ENCODE assay signal across 15 cellular contexts in genomic region chr7:1156782-1157535, GRCh38. TPM values are rescaled to one million over a fixed set of nuclear protein-coding genes. Genes with fewer than 3 reads are reported as not detected.
DNase-seq lines count a peak whose midpoint lies in the region; ATAC-seq and TF ChIP-seq lines count a peak whose summit lies in the region.
"Had no signal": no experiment of that assay in that cellular context is flagged by ENCODE, and none has a peak within 500 bp of the region (broad histone marks: within the 10 kb centered on the region; RNA-seq: fewer than 3 reads in every experiment).

No MANE protein-coding gene starts in this region.

- no peak for ATAC-seq in GM19035 (IDR thresholded peaks at IDR 0.05; ENCODE audit: unreplicated experiment)
- ATAC-seq in GM21528 (IDR thresholded peaks at IDR 0.05; ENCODE audit: low FRiP score, unreplicated experiment) = no peak
- no peak for ATAC-seq in GM21619 (IDR thresholded peaks at IDR 0.05; ENCODE audit: unreplicated experiment)
- ATAC-seq: stimulated activated naive B cell treated with anti-CD40 and anti-IgM and Interleukin-4, amounts not matched to agents 10 μg/mL and 1 μg/mL and 100 μg/mL, for 72 hours had no signal

- DNase-seq in ACHN = peak; percentile 86
- peak; percentile 96 for DNase-seq in HuH-7 (ENCODE audit: low spot score)
- peak; percentile 24 for DNase-seq in adipocyte (ENCODE audit: low read depth)
- DNase-seq in kidney glomerular epithelial cell (lab: John Stamatoyannopoulos, UW) = no peak
- DNase-seq: activated effector memory CD4-positive, alpha-beta T cell treated with anti-CD3 and anti-CD28 coated beads, Interleukin-2, amount 50 U/mL, for 16 hours; DMS 273 treated with DMSO at 0.1 percent for 48 hours; left ventricle myocardium inferior; NCI-H524 treated with DMSO at 0.1 percent for 48 hours; stimulated activated naive B cell treated with anti-CD40 and anti-IgM and Interleukin-4, amounts not matched to agents 10 μg/mL and 1 μg/mL and 100 μg/mL, for 72 hours had no signal

- H3K9me3 ChIP-seq in adipocyte (ENCODE audit: control insufficient read depth, low read length) = no peaks in the 10 kb centered on the region
- H3K9me3 ChIP-seq in liver (ENCODE audit: control insufficient read depth in 4 of 4, low read length in 3 of 4) = no peaks in the 10 kb centered on the region
- H3K9me3 ChIP-seq: left ventricle myocardium inferior had no signal

- no peak for TF ChIP-seq CTCF in liver (IDR thresholded peaks at IDR 0.05; ENCODE audit: low read depth, low read length, missing input control)

- H3K4me3 ChIP-seq in adipocyte (ENCODE audit: low read length) = no peak overlapping the region
- H3K4me3 ChIP-seq in liver (ENCODE audit: low read depth in 1 of 3, low read length in 3 of 3) = peak overlapping the region in 2 of 3 donors; percentile 25 to 84
- H3K4me3 ChIP-seq: left ventricle myocardium inferior, skin epidermis had no signal

- WGBS in liver = 22% methylated on average over 10 of the region's 10 CpGs

- in situ Hi-C loops in ACHN (cut with HindIII; ENCODE audit: low pct_ligation_motif_present, low pct_unique_long_range_greater_than_20kb, low sequenced_read_pairs) = no loop called here

- no peak overlapping the region for H3K9ac ChIP-seq in adipocyte (ENCODE audit: low read length)
- peak overlapping the region; percentile 33 to 99 for H3K9ac ChIP-seq in liver (ENCODE audit: low read depth in 1 of 2, low read length in 2 of 2)

- peak overlapping the region; percentile 83 to 94 for H3K27ac ChIP-seq in liver (ENCODE audit: low read depth in 1 of 2, low read length in 2 of 2)
- H3K27ac ChIP-seq: left ventricle myocardium inferior, skin epidermis, VCaP had no signal

- peaks cover 34% of the 10 kb centered on the region for H3K4me1 ChIP-seq in adipocyte (ENCODE audit: control insufficient read depth, insufficient read depth, low read length)
- peaks cover 4 to 58% (median 39%) of the 10 kb centered on the region in 4 donors for H3K4me1 ChIP-seq in liver (ENCODE audit: control insufficient read depth in 4 of 4, insufficient read depth in 4 of 4, low read length in 3 of 4)

- H3K27me3 ChIP-seq in adipocyte (replicated peaks; ENCODE audit: control insufficient read depth, insufficient read depth, low read length) (no peaks in the 10 kb centered on the region), liver (ENCODE audit: control insufficient read depth in 4 of 4, insufficient read depth in 4 of 4, low read length in 3 of 4) (no peaks in the 10 kb centered on the region)

- H3K36me3 ChIP-seq in adipocyte (ENCODE audit: control insufficient read depth, insufficient read depth, low read length, severe bottlenecking) (peaks cover 41% of the 10 kb centered on the region), liver (ENCODE audit: control insufficient read depth in 4 of 4, insufficient read depth in 3 of 4, low read depth in 1 of 4, low read length in 3 of 4) (peaks cover 20 to 36% (median 22%) of the 10 kb centered on the region in 4 donors)

- peak; percentile 37 to 39 for TF ChIP-seq RAD21 in liver (IDR thresholded peaks at IDR 0.05)

TF ChIP-seq in liver, 16 proteins besides CTCF, POLR2A, EP300 and RAD21:
- peak; percentile 100 for TF ChIP-seq RXRA (IDR thresholded peaks at IDR 0.05)
- TF ChIP-seq REST (IDR thresholded peaks at IDR 0.05) = peak; percentile 81
- peak; percentile 49 to 74 for TF ChIP-seq EGR1 (IDR thresholded peaks at IDR 0.05; ENCODE audit: low read depth in 2 of 2)
- TF ChIP-seq MAX (IDR thresholded peaks at IDR 0.05) = peak; percentile 97
- peak; percentile 98 for TF ChIP-seq NR2F2 (IDR thresholded peaks at IDR 0.05)
- peak; percentile 100 for TF ChIP-seq FOXA1 (IDR thresholded peaks at IDR 0.05)
- TF ChIP-seq FOXA2 (IDR thresholded peaks at IDR 0.05) = peak; percentile 100
- peak; percentile 100 for TF ChIP-seq SP1 (IDR thresholded peaks at IDR 0.05)
- TF ChIP-seq ZBTB33 (IDR thresholded peaks at IDR 0.05) = peak; percentile 96
- TF ChIP-seq YY1 (IDR thresholded peaks at IDR 0.05) = peak; percentile 96
- TF ChIP-seq JUND (IDR thresholded peaks at IDR 0.05) = peak; percentile 97 to 98
- peak; percentile 42 to 44 for TF ChIP-seq GABPA (IDR thresholded peaks at IDR 0.05 in 1 of 2, conservative IDR thresholded peaks at IDR 0.05 in 1 of 2)
- peak; percentile 98 for TF ChIP-seq HNF4G (IDR thresholded peaks at IDR 0.05)
- peak; percentile 88 for TF ChIP-seq TAF1 (conservative IDR thresholded peaks at IDR 0.05)
- TF ChIP-seq ATF3 (IDR thresholded peaks at IDR 0.05) = peak; percentile 83
- TF ChIP-seq HNF4A (conservative IDR thresholded peaks at IDR 0.05) = peak; percentile 99 to 100

RNA-seq across cellular contexts. Expression of gene ZFAND2A, which starts 3.0 kb away (rescaled TPM):
- 10 to 100 TPM; 12.5 to 27.4 TPM for total RNA-seq in liver
- polyA plus RNA-seq in liver = 10 to 100 TPM; 39.6 to 53.3 TPM
